8 cellular contexts compared by ENCODE assay signal in genomic region chr19:22633706-22634449, GRCh38. TPM values are rescaled to one million over a fixed set of nuclear protein-coding genes. Genes with fewer than 3 reads are reported as not detected.
DNase-seq lines count a peak whose midpoint lies in the region; ATAC-seq and TF ChIP-seq lines count a peak whose summit lies in the region.
"Not testable (repeated sequence)": the region's sequence is repeated elsewhere in the genome, so short reads cannot be mapped to it uniquely, and the experiment has no call there.

Gene ZNF492 (plus strand): TSS chr19:22634324. CDS start chr19:22653400, 19,076 bp downstream.

- H3K36me3 ChIP-seq in spleen; testis (ENCODE audit: low read depth, missing control alignments): not testable (repeated sequence)

- H3K27me3 Mint-ChIP-seq in T-helper 1 cell treated with Interleukin-12 subunit alpha and Interleukin-12 subunit beta and Interleukin-4 antibody, amounts not matched to agents 30 μg/mL and 1 μg/mL, for 36 hours (ENCODE audit: low read depth), result not testable (repeated sequence)

- H3K27me3 ChIP-seq in spleen (replicated peaks in 1 of 7); testis: not testable (repeated sequence)

- H3K9me3 Mint-ChIP-seq in T-helper 1 cell treated with Interleukin-12 subunit alpha and Interleukin-12 subunit beta and Interleukin-4 antibody, amounts not matched to agents 30 μg/mL and 1 μg/mL, for 36 hours, result peaks cover 31% of the 10 kb centered on the region

- ATAC-seq in HG03432 (IDR thresholded peaks at IDR 0.05; ENCODE audit: unreplicated experiment), result peak; percentile 70

- not testable (repeated sequence) for H3K36me3 Mint-ChIP-seq in T-helper 1 cell treated with Interleukin-12 subunit alpha and Interleukin-12 subunit beta and Interleukin-4 antibody, amounts not matched to agents 30 μg/mL and 1 μg/mL, for 36 hours (ENCODE audit: low read depth)

- DNase-seq in GM04503 (ENCODE audit: low read depth) (peak; percentile 54), epidermal melanocyte (ENCODE audit: insufficient read length, low spot score) (peak; percentile 67), lower leg skin (ENCODE audit: low spot score in 2 of 2) (peak; percentile 92 to 97), spleen (peak; percentile 77), testis (peak; percentile 97)
- peak; percentile 71 for DNase-seq in activated effector memory CD4-positive, alpha-beta T cell treated with Interleukin-2 at 50 U/mL for 16 hours

- peaks cover 0 to 56% (median 24%) of the 10 kb centered on the region in 8 donors for H3K9me3 ChIP-seq in spleen
- H3K9me3 ChIP-seq in testis, result not testable (repeated sequence)

- WGBS in lower leg skin, 2 donors, result 1 to 3% methylated on average over 23 to 34 of the region's 36 CpGs
- WGBS in spleen, 5 donors, result 4 to 25% (median 10%) methylated on average over 27 to 36 of the region's 36 CpGs
- 2 to 31% methylated on average over 20 to 36 of the region's 36 CpGs for WGBS in testis, 2 donors

- H3K4me1 Mint-ChIP-seq in T-helper 1 cell treated with Interleukin-12 subunit alpha and Interleukin-12 subunit beta and Interleukin-4 antibody, amounts not matched to agents 30 μg/mL and 1 μg/mL, for 36 hours (ENCODE audit: low read depth), result not testable (repeated sequence)

- TF ChIP-seq CTCF in lower leg skin (IDR thresholded peaks at IDR 0.05); spleen (IDR thresholded peaks at IDR 0.05 in 8 of 11, conservative IDR thresholded peaks at IDR 0.05 in 3 of 11); testis (IDR thresholded peaks at IDR 0.05): not testable (repeated sequence)

- H3K4me1 ChIP-seq in spleen, result peaks cover 0 to 11% (median 0%) of the 10 kb centered on the region in 6 donors
- not testable (repeated sequence) for H3K4me1 ChIP-seq in testis

- TF ChIP-seq POLR2A in lower leg skin (IDR thresholded peaks at IDR 0.05); spleen (IDR thresholded peaks at IDR 0.05); testis (IDR thresholded peaks at IDR 0.05): not testable (repeated sequence)

- not testable (repeated sequence) for H3K27ac Mint-ChIP-seq in T-helper 1 cell treated with Interleukin-12 subunit alpha and Interleukin-12 subunit beta and Interleukin-4 antibody, amounts not matched to agents 30 μg/mL and 1 μg/mL, for 36 hours

- peak within 1 kb of the TSS; percentile 41 for H3K4me3 ChIP-seq in lower leg skin (ENCODE audit: low read depth, poor library complexity, severe bottlenecking)
- H3K4me3 ChIP-seq in spleen, result peak within 1 kb of the TSS; percentile 16 to 81 (median 56)
- peak within 1 kb of the TSS; percentile 63 to 79 for H3K4me3 ChIP-seq in testis

- H3K4me3 Mint-ChIP-seq in T-helper 1 cell treated with Interleukin-12 subunit alpha and Interleukin-12 subunit beta and Interleukin-4 antibody, amounts not matched to agents 30 μg/mL and 1 μg/mL, for 36 hours, result peak within 1 kb of the TSS; percentile 60

- H3K27ac ChIP-seq in spleen (peak within 1 kb of the TSS in 5 of 8 donors; percentile 39 to 73 (median 45)), testis (peak within 1 kb of the TSS; percentile 55 to 68)

- intact Hi-C loops in lower leg skin (cut with DNase I; ENCODE audit: low total_unique reads); spleen (cut with DNase I; ENCODE audit: low total_unique reads); testis (cut with DNase I; ENCODE audit: low total_unique reads): not testable (repeated sequence)

RNA-seq across cellular contexts. Expression of gene ZNF492, which starts in this region (rescaled TPM):
- total RNA-seq in lower leg skin (under 1 TPM; 0.08 to 0.84 (median 0.23) TPM), spleen (1 to 10 TPM in 2 of 7 donors, under 1 TPM in 4, not detected in 1; 0.34 to 1.3 (median 0.83) TPM), testis (1 to 10 TPM; 2.7 to 3.3 TPM)
- polyA plus RNA-seq in spleen (under 1 TPM; 0.04 to 0.33 (median 0.06) TPM), testis (ENCODE audit: insufficient read depth, low read depth, low replicate concordance) (1.2 TPM)

Comparison
In these comparisons a context has a peak if more than half of its experiments do, and no peak if none do; other contexts are left out.
1. Peak in every context shown above with its lines: DNase-seq, ATAC-seq, H3K4me3 ChIP-seq and H3K27ac ChIP-seq.
2. Peak in DNase-seq and H3K4me3 ChIP-seq in lower leg skin; RNA of the gene not detected or under 1 TPM.